In the genomic region with DNA sequence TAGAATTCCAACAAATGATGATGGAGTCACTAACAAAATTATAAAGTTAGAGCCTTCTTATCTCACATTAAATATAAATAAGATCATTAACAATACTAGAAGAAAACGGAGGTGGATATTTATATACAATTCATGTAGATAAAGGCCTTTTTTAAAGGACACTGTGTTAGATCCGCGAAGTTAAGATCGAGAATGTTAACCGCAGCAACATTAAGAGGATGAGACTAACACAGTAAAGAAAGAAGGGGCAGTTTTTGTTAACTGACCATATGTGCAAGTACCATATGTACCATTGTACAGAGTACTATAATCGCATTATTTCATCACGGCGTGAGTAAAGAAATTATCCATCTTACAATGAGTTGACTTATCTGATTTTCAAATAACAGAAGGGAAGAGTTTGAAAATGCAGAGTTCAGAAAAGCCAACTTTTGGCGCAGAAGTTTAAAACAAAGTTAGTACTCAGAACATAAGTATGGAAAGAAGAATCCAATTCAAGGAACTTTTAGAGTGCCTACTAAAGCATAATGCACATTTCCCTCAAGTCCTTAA, we compare ENCODE assay signal across 1 cellular context.
TF ChIP-seq lines count a peak whose summit lies in the region.

No MANE protein-coding gene starts in this region.

TF ChIP-seq in H1, 55 proteins besides CTCF, POLR2A, EP300 and RAD21 (continued from another document):
- TF ChIP-seq, protein P1, sequence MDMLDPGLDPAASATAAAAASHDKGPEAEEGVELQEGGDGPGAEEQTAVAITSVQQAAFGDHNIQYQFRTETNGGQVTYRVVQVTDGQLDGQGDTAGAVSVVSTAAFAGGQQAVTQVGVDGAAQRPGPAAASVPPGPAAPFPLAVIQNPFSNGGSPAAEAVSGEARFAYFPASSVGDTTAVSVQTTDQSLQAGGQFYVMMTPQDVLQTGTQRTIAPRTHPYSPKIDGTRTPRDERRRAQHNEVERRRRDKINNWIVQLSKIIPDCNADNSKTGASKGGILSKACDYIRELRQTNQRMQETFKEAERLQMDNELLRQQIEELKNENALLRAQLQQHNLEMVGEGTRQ (IDR thresholded peaks at IDR 0.05; ENCODE audit: low read length) = no peak
- TF ChIP-seq BRCA1 (IDR thresholded peaks at IDR 0.05; ENCODE audit: low read depth, low read length) (no peak), CHD2 (IDR thresholded peaks at IDR 0.05; ENCODE audit: low read length) (no peak), SIRT6 (IDR thresholded peaks at IDR 0.05; ENCODE audit: low read length) (no peak), EGR1 (IDR thresholded peaks at IDR 0.05; ENCODE audit: borderline replicate concordance, low read depth, low read length) (no peak), HDAC2 (IDR thresholded peaks at IDR 0.05; ENCODE audit: borderline replicate concordance in 1 of 2, low read depth in 2 of 2, low read length in 2 of 2) (no peak), SP2 (IDR thresholded peaks at IDR 0.05; ENCODE audit: low read length) (no peak), SIN3A (conservative IDR thresholded peaks at IDR 0.05 in 1 of 2, IDR thresholded peaks at IDR 0.05 in 1 of 2; ENCODE audit: low read depth in 1 of 2, low read length in 2 of 2) (no peak)
- TF ChIP-seq, protein P2, sequence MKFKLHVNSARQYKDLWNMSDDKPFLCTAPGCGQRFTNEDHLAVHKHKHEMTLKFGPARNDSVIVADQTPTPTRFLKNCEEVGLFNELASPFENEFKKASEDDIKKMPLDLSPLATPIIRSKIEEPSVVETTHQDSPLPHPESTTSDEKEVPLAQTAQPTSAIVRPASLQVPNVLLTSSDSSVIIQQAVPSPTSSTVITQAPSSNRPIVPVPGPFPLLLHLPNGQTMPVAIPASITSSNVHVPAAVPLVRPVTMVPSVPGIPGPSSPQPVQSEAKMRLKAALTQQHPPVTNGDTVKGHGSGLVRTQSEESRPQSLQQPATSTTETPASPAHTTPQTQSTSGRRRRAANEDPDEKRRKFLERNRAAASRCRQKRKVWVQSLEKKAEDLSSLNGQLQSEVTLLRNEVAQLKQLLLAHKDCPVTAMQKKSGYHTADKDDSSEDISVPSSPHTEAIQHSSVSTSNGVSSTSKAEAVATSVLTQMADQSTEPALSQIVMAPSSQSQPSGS (IDR thresholded peaks at IDR 0.05; ENCODE audit: low read length) = no peak
